Comparison of ENCODE assay signal across 8 cellular contexts in the genomic region with DNA sequence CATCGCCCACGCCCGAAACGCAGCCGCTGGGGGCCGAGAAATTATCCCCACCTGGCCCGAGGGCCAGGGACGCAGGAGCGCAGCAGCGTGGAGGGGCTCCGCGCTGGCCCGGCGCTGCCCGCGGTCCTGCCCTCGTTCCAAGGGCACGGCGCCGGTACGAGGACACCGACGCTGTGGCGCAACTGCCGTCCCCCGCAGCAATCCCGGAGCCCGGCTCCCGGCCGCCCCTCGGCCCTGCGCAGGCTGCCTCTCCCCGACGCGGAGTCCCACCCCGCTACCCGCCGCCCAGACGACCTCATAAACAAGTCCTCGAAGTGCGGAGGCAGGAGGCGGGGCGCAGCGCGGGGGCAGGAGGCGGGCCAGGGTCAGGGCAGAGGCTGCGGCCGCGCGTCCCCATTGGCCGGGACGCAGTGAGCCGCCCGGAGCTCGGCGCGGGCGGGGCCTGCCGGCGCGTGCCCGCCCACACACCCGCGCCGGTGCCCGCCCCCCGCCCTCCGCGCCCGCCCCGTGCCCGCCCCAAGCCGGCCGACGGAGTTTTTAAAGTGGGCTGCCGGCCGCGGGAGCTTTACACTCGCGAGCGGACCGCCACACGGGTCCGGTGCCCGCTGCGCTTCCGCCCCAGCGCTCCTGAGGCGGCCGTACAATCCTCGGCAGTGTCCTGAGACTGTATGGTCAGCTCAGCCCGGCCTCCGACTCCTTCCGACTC. TPM values are rescaled to one million over a fixed set of nuclear protein-coding genes. Genes with fewer than 3 reads are reported as not detected.
DNase-seq lines count a peak whose midpoint lies in the region; ATAC-seq and TF ChIP-seq lines count a peak whose summit lies in the region.

A gene (plus strand): TSS at position 568 of the 706 bp plus-strand sequence. CDS start 505 bp downstream, outside the sequence.

- H3K27ac Mint-ChIP-seq in CD4-positive, CD25-positive, alpha-beta regulatory T cell: peak within 1 kb of the TSS in 2 of 3 donors; percentile 78 to 87
- H3K27ac Mint-ChIP-seq in nephron: no peak within 1 kb of the TSS

- POLR2A ChIA-PET in RWPE1 (lab: Yijun Ruan, JAX; ENCODE audit: low non-redundant PET): interaction anchor here (0.5 to 1.1 kb wide), 7 partner anchors 16 to 235 kb away, joined by 3 to 8 read pairs (median 4); no protein-coding TSS in a partner anchor

- DNase-seq in CD4-positive, CD25-positive, alpha-beta regulatory T cell: peak; percentile 69 to 88 (median 78)
- DNase-seq in HK-2 (ENCODE audit: unreplicated experiment) (peak; percentile 88), RWPE1 (ENCODE audit: low spot score) (peak; percentile 93), activated gamma-delta T cell (lab: John Stamatoyannopoulos, UW) (peak; percentile 85), fibroblast of the aortic adventitia (ENCODE audit: low read depth) (peak; percentile 74)
- DNase-seq in stimulated activated naive CD4-positive, alpha-beta T cell treated with Interleukin-2 at 50 U/mL for 16 hours (lab: John Stamatoyannopoulos, UW): peak; percentile 82

- H3K9me3 Mint-ChIP-seq in CD4-positive, CD25-positive, alpha-beta regulatory T cell: peaks cover 0 to 2% (median 0%) of the 10 kb centered on the region in 7 donors
- H3K9me3 Mint-ChIP-seq in nephron: peaks cover 2% of the 10 kb centered on the region

- no peak for TF ChIP-seq CTCF in RWPE1 (conservative IDR thresholded peaks at IDR 0.05; ENCODE audit: low read depth)
- TF ChIP-seq CTCF in fibroblast of the aortic adventitia (IDR thresholded peaks at IDR 0.05; ENCODE audit: insufficient read depth, low read length): no peak
- TF ChIP-seq CTCF in nephron (IDR thresholded peaks at IDR 0.05; ENCODE audit: unreplicated experiment in 3 of 3): no peak

- no peaks in the 10 kb centered on the region for H3K36me3 ChIP-seq in CD4-positive, CD25-positive, alpha-beta regulatory T cell (ENCODE audit: control insufficient read depth, insufficient read depth, low read length)

- peaks cover 70% of the 10 kb centered on the region for H3K27me3 Mint-ChIP-seq in CD4-positive, CD25-positive, alpha-beta regulatory T cell
- peaks cover 90% of the 10 kb centered on the region for H3K27me3 Mint-ChIP-seq in nephron (ENCODE audit: low read depth)

- peak within 1 kb of the TSS; percentile 14 for H3K27ac ChIP-seq in CD4-positive, CD25-positive, alpha-beta regulatory T cell (ENCODE audit: insufficient read depth, low read length, poor library complexity, severe bottlenecking)
- peak within 1 kb of the TSS; percentile 97 for H3K27ac ChIP-seq in RWPE1

- H3K4me1 Mint-ChIP-seq in CD4-positive, CD25-positive, alpha-beta regulatory T cell: peaks cover 7 to 42% (median 18%) of the 10 kb centered on the region in 4 donors
- peaks cover 27% of the 10 kb centered on the region for H3K4me1 Mint-ChIP-seq in nephron

- peaks cover 19% of the 10 kb centered on the region for H3K27me3 ChIP-seq in CD4-positive, CD25-positive, alpha-beta regulatory T cell (ENCODE audit: control insufficient read depth, insufficient read depth, low read length)

- H3K4me1 ChIP-seq in CD4-positive, CD25-positive, alpha-beta regulatory T cell (ENCODE audit: control insufficient read depth, insufficient read depth, low read length, poor library complexity, severe bottlenecking): peaks cover 32% of the 10 kb centered on the region

- peak within 1 kb of the TSS; percentile 87 to 98 (median 92) for H3K4me3 Mint-ChIP-seq in CD4-positive, CD25-positive, alpha-beta regulatory T cell
- peak within 1 kb of the TSS; percentile 83 to 89 (median 85) for H3K4me3 Mint-ChIP-seq in nephron

- no peaks in the 10 kb centered on the region for H3K36me3 Mint-ChIP-seq in CD4-positive, CD25-positive, alpha-beta regulatory T cell
- H3K36me3 Mint-ChIP-seq in nephron (ENCODE audit: low read depth): no peaks in the 10 kb centered on the region

- peak; percentile 83 to 84 for ATAC-seq in CD4-positive, CD25-positive, alpha-beta regulatory T cell (ENCODE audit: low read depth in 2 of 2)
- peak; percentile 81 for ATAC-seq in GM19452 (IDR thresholded peaks at IDR 0.05; ENCODE audit: unreplicated experiment)

- no peaks in the 10 kb centered on the region for H3K9me3 ChIP-seq in CD4-positive, CD25-positive, alpha-beta regulatory T cell (ENCODE audit: control insufficient read depth in 2 of 2, low read length in 2 of 2)

- H3K4me3 ChIP-seq in CD4-positive, CD25-positive, alpha-beta regulatory T cell (ENCODE audit: low read depth, low read length): peak within 1 kb of the TSS; percentile 74
- peak within 1 kb of the TSS; percentile 92 for H3K4me3 ChIP-seq in fibroblast of the aortic adventitia (ENCODE audit: low read depth, low read length)

- CTCF ChIA-PET in RWPE1 (lab: Yijun Ruan, JAX): interaction anchor here (0.6 to 1.4 kb wide), 4 partner anchors 16 to 526 kb away, joined by 3 to 5 read pairs (median 4); no protein-coding TSS in a partner anchor

RNA-seq across cellular contexts. Expression of the gene that starts here (rescaled TPM):
- 4.4 TPM for total RNA-seq in CD4-positive, CD25-positive, alpha-beta regulatory T cell
- polyA plus RNA-seq in CD4-positive, CD25-positive, alpha-beta regulatory T cell: under 1 TPM in 2 of 4 donors, not detected in 2; 0.22 to 0.31 TPM
- 41.5 and 45.6 TPM in 2 replicates for total RNA-seq in fibroblast of the aortic adventitia (ENCODE audit: low replicate concordance)

Comparison
In these comparisons a context has a peak if more than half of its experiments do, and no peak if none do; other contexts are left out.
1. Peak in every context shown above with its lines: DNase-seq, ATAC-seq, H3K4me3 ChIP-seq and H3K27ac ChIP-seq.
2. H3K27ac Mint-ChIP-seq: peak in CD4-positive, CD25-positive, alpha-beta regulatory T cell (2 of 3); none in nephron (0 of 3).